ENCODE assay signal across 1 cellular context in the genomic region with DNA sequence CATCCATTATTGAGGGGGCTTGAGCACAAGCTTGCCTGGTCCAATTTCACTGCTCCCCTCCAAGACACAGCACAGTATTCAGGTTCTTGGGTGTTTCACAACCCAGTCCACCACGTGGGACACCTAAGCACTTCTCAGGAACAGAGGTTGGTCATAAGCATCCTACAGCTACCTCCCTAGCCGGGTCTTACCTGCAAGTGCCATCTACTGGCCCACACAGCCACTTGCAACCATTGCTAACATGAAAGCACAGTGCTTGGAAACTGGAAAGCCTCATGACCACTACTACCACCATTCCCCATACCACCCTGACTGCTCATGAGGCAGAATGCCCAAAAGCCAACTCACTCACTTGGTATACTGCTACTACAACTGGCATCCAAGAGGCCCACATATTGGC.
TF ChIP-seq lines count a peak whose summit lies in the region.

No MANE protein-coding gene starts in this region.

TF ChIP-seq in HCT116, 20 proteins besides CTCF, POLR2A, EP300 and RAD21 (continued from another document):
- TF ChIP-seq, protein P1, sequence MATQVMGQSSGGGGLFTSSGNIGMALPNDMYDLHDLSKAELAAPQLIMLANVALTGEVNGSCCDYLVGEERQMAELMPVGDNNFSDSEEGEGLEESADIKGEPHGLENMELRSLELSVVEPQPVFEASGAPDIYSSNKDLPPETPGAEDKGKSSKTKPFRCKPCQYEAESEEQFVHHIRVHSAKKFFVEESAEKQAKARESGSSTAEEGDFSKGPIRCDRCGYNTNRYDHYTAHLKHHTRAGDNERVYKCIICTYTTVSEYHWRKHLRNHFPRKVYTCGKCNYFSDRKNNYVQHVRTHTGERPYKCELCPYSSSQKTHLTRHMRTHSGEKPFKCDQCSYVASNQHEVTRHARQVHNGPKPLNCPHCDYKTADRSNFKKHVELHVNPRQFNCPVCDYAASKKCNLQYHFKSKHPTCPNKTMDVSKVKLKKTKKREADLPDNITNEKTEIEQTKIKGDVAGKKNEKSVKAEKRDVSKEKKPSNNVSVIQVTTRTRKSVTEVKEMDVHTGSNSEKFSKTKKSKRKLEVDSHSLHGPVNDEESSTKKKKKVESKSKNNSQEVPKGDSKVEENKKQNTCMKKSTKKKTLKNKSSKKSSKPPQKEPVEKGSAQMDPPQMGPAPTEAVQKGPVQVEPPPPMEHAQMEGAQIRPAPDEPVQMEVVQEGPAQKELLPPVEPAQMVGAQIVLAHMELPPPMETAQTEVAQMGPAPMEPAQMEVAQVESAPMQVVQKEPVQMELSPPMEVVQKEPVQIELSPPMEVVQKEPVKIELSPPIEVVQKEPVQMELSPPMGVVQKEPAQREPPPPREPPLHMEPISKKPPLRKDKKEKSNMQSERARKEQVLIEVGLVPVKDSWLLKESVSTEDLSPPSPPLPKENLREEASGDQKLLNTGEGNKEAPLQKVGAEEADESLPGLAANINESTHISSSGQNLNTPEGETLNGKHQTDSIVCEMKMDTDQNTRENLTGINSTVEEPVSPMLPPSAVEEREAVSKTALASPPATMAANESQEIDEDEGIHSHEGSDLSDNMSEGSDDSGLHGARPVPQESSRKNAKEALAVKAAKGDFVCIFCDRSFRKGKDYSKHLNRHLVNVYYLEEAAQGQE (IDR thresholded peaks at IDR 0.05; ENCODE audit: low read depth), result no peak
- TF ChIP-seq ZFX (IDR thresholded peaks at IDR 0.05) (no peak), JUND (IDR thresholded peaks at IDR 0.05) (no peak), YY1 (IDR thresholded peaks at IDR 0.05; ENCODE audit: extremely low read depth, insufficient replicate concordance, low read depth, low read length) (no peak), ELF1 (IDR thresholded peaks at IDR 0.05; ENCODE audit: borderline replicate concordance, low read depth) (no peak)
- TF ChIP-seq, protein P2, sequence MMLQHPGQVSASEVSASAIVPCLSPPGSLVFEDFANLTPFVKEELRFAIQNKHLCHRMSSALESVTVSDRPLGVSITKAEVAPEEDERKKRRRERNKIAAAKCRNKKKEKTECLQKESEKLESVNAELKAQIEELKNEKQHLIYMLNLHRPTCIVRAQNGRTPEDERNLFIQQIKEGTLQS (IDR thresholded peaks at IDR 0.05), result no peak
